In genomic region chr17:67377727-67378443, GRCh38 we compare ENCODE assay signal across 8 cellular contexts. TPM values are rescaled to one million over a fixed set of nuclear protein-coding genes. Genes with fewer than 3 reads are reported as not detected.
DNase-seq lines count a peak whose midpoint lies in the region; ATAC-seq and TF ChIP-seq lines count a peak whose summit lies in the region.

No MANE protein-coding gene starts in this region.

- peak overlapping the region; percentile 91 to 92 for H3K27ac Mint-ChIP-seq in natural killer cell

- ATAC-seq in HG02759 (IDR thresholded peaks at IDR 0.05; ENCODE audit: unreplicated experiment): peak; percentile 23
- ATAC-seq in natural killer cell: peak in 2 of 3 donors; percentile 9 to 13
- no peak for ATAC-seq in GM18520 (IDR thresholded peaks at IDR 0.05; ENCODE audit: unreplicated experiment)

- POLR2A ChIA-PET in GM10248 (lab: Yijun Ruan, JAX): interaction anchor here (0.6 kb wide), 1 partner anchor 16 kb away, joined by 5 read pairs; no protein-coding TSS in a partner anchor

- H3K9me3 ChIP-seq in esophagus squamous epithelium (no peaks in the 10 kb centered on the region), tibial nerve (no peaks in the 10 kb centered on the region)

- WGBS in esophagus squamous epithelium, 2 donors: 0 to 4% methylated on average over 5 to 10 of the region's 74 CpGs
- 1% methylated on average over 29 to 37 of the region's 74 CpGs for WGBS in tibial nerve, 2 donors

- H3K4me1 Mint-ChIP-seq in natural killer cell: peaks cover 35 to 42% of the 10 kb centered on the region in 2 donors

- no peaks in the 10 kb centered on the region for H3K36me3 Mint-ChIP-seq in natural killer cell

- intact Hi-C loops in esophagus squamous epithelium (cut with DNase I): loop anchor here (2.0 to 5.0 kb wide), 3 partner anchors 97 to 309 kb away; no protein-coding TSS in a partner anchor
- intact Hi-C loops in natural killer cell (cut with micrococcal nuclease): loop anchor here (2.0 to 5.0 kb wide), 4 partner anchors 13 to 74 kb away; no protein-coding TSS in a partner anchor

- H3K27ac ChIP-seq in esophagus squamous epithelium (peak overlapping the region; percentile 93 to 97 (median 96)), tibial nerve (peak overlapping the region; percentile 84 to 95 (median 87))

- TF ChIP-seq EP300 in tibial nerve (IDR thresholded peaks at IDR 0.05): no peak

- H3K4me1 ChIP-seq in esophagus squamous epithelium: peaks cover 7 to 42% (median 20%) of the 10 kb centered on the region in 3 donors
- peaks cover 0 to 29% (median 7%) of the 10 kb centered on the region in 4 donors for H3K4me1 ChIP-seq in tibial nerve

- CTCF ChIA-PET in GM10248 (lab: Yijun Ruan, JAX): interaction anchor here (0.8 to 9.6 kb wide), 39 partner anchors 9 to 322 kb away, joined by 3 to 108 read pairs (median 7); partner anchors contain the start of gene PSMD12

- H3K36me3 ChIP-seq in esophagus squamous epithelium: no peaks in the 10 kb centered on the region
- no peaks in the 10 kb centered on the region for H3K36me3 ChIP-seq in tibial nerve

- DNase-seq in GM10248 (ENCODE audit: extremely low spot score) (peak; percentile 58), NCI-H774 (lab: John Stamatoyannopoulos, UW) (peak; percentile 43), activated T-helper 1 cell treated with Interleukin-2 at 50 U/mL for 16 hours (ENCODE audit: low read depth) (peak; percentile 39), esophagus squamous epithelium (lab: John Stamatoyannopoulos, UW) (no peak), natural killer cell (peak; percentile 55), tibial nerve (ENCODE audit: low spot score in 2 of 2) (no peak)

- no peaks in the 10 kb centered on the region for H3K9me3 Mint-ChIP-seq in natural killer cell

- TF ChIP-seq CTCF in GM10248 (IDR thresholded peaks at IDR 0.05; ENCODE audit: control extremely low read depth, extremely low read depth, low read depth, missing control alignments) (peak; percentile 49), esophagus squamous epithelium (IDR thresholded peaks at IDR 0.05) (peak in 2 of 6 experiments; percentile 19 to 26), natural killer cell (IDR thresholded peaks at IDR 0.05) (no peak), tibial nerve (IDR thresholded peaks at IDR 0.05) (peak in 3 of 5 experiments; percentile 6 to 33 (median 27))

- peak overlapping the region; percentile 96 for H3K4me3 Mint-ChIP-seq in natural killer cell

- no peaks in the 10 kb centered on the region for H3K27me3 Mint-ChIP-seq in natural killer cell (ENCODE audit: low read depth in 2 of 2)

- peak overlapping the region; percentile 69 to 98 (median 89) for H3K4me3 ChIP-seq in esophagus squamous epithelium
- H3K4me3 ChIP-seq in tibial nerve: peak overlapping the region; percentile 67 to 88 (median 80)

- no peaks in the 10 kb centered on the region for H3K27me3 ChIP-seq in esophagus squamous epithelium
- no peaks in the 10 kb centered on the region for H3K27me3 ChIP-seq in tibial nerve

- no peak for TF ChIP-seq POLR2A in esophagus squamous epithelium (IDR thresholded peaks at IDR 0.05)
- TF ChIP-seq POLR2A in tibial nerve (IDR thresholded peaks at IDR 0.05): no peak

RNA-seq across cellular contexts. Expression of gene PITPNC1, which starts 0.8 kb away (rescaled TPM):
- total RNA-seq in esophagus squamous epithelium: 10 to 100 TPM in 3 of 4 donors, 1 to 10 TPM in 1; 9.1 to 15.1 (median 13.3) TPM
- 100 to 1,000 TPM; 150 to 185 (median 169) TPM for total RNA-seq in natural killer cell
- 10 to 100 TPM in 2 of 4 donors, 1 to 10 TPM in 2; 8.0 to 20.4 (median 9.6) TPM for total RNA-seq in tibial nerve

RNA-seq across cellular contexts. Expression of gene PSMD12, which starts 11.5 kb away (rescaled TPM):
- total RNA-seq in esophagus squamous epithelium (10 to 100 TPM; 15.9 to 38.1 (median 25.8) TPM), natural killer cell (10 to 100 TPM; 57.4 to 58.2 (median 58.0) TPM), tibial nerve (10 to 100 TPM; 16.1 to 24.7 (median 22.4) TPM)

Comparison
In these comparisons a context has a peak if more than half of its experiments do, and no peak if none do; other contexts are left out.
1. DNase-seq: peak in GM10248 (single experiment), NCI-H774 (single experiment), activated T-helper 1 cell treated with Interleukin-2 at 50 U/mL for 16 hours (single experiment) and natural killer cell (single experiment); none in esophagus squamous epithelium (single experiment) and tibial nerve (0 of 2).
2. RNA of gene PITPNC1, which starts 0.8 kb away (total RNA-seq): 150 to 185 TPM in natural killer cell; 9.1 to 15.1 TPM in esophagus squamous epithelium and 8.0 to 20.4 TPM in tibial nerve; every median in the first group is over 4 times any median in the second.